In the genomic region with DNA sequence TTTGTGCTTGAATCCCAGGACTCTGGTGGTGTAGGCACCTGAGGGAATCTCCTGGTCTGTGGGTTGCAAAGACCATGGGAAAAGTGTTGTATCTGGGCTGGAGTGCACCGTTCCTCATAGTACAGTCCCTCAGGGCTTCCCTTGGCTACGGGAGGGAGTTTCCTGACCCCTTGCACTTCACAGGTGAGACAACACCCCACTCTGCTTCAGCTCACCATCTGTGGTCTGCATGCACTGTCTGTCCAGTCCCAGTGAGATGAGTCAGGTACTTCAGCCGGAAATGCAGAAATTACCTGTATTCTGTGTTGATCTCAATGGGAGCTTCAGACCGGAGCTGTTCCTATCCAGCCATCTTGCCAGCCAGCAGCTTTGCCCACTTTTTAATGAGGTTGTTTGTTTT, we compare ENCODE assay signal across 18 cellular contexts.
DNase-seq lines count a peak whose midpoint lies in the region; ATAC-seq, FAIRE-seq and TF ChIP-seq lines count a peak whose summit lies in the region.
"Had no signal": no experiment of that assay in that cellular context is flagged by ENCODE, and none has a peak within 500 bp of the region (broad histone marks: within the 10 kb centered on the region; RNA-seq: fewer than 3 reads in every experiment).

No MANE protein-coding gene starts in this region.

- FAIRE-seq in GM12878 (lab: Jason Lieb, UNC) (no peak), GM12891 (lab: Jason Lieb, UNC) (no peak), HTR-8/SVneo (lab: Jason Lieb, UNC) (no peak)
- FAIRE-seq: H54 had no signal

- TF ChIP-seq CTCF in GM06990 (IDR thresholded peaks at IDR 0.05; ENCODE audit: insufficient read depth, low read length, poor library complexity, severe bottlenecking) (no peak), GM12878 (IDR thresholded peaks at IDR 0.05 in 2 of 3, conservative IDR thresholded peaks at IDR 0.05 in 1 of 3; ENCODE audit: control insufficient read depth in 2 of 3, extremely low read depth in 1 of 3, insufficient read depth in 1 of 3, low read depth in 3 of 3, low read length in 3 of 3) (no peak)

- no peaks in the 10 kb centered on the region for H3K4me1 ChIP-seq in GM12878 (ENCODE audit: control insufficient read depth, insufficient read depth, low read length)
- H3K4me1 ChIP-seq: HAP-1 had no signal

- peak; percentile 66 for ATAC-seq in HG02610 (IDR thresholded peaks at IDR 0.05; ENCODE audit: unreplicated experiment)
- peak; percentile 89 for ATAC-seq in GM12878

- H3K4me3 ChIP-seq in GM06990 (replicated peaks; ENCODE audit: low read depth, low read length), result no peak overlapping the region
- H3K4me3 ChIP-seq in GM12878, result no peak overlapping the region
- H3K4me3 ChIP-seq: HAP-1 had no signal

- in situ Hi-C loops in GM12878 (cut with MboI), result no loop called here

- DNase-seq in GM06990 (ENCODE audit: extremely low read depth, insufficient read length), result peak; percentile 4
- peak; percentile 32 for DNase-seq in GM12878 (ENCODE audit: low read depth, low spot score)
- DNase-seq in GM12891 (ENCODE audit: insufficient read length, low spot score), result no peak
- DNase-seq in foreskin melanocyte, result no peak
- DNase-seq in NCI-H2227 treated with DMSO at 0.1 percent for 48 hours (lab: John Stamatoyannopoulos, UW), result no peak
- no peak for DNase-seq in HTR-8/SVneo (ENCODE audit: insufficient read length, low spot score)
- DNase-seq: C1 segment of cervical spinal cord; Calu3; CD4-positive, alpha-beta memory T cell; COR-L47; DMS79; EL; GDM1; GOT3; HFFc6 had no signal

- H4K20me1 ChIP-seq in GM12878 (ENCODE audit: control insufficient read depth, insufficient read depth), result no peaks in the 10 kb centered on the region

- H3K36me3 ChIP-seq in GM06990 (ENCODE audit: control insufficient read depth, insufficient read depth, low read length) (no peaks in the 10 kb centered on the region), GM12878 (ENCODE audit: control insufficient read depth in 2 of 2, insufficient read depth in 2 of 2, low read length in 1 of 2) (no peaks in the 10 kb centered on the region)
- H3K36me3 ChIP-seq: HAP-1 had no signal

- POLR2A ChIA-PET in GM12878 (lab: Charles Lee), result no interaction called here

- H3K27me3 ChIP-seq in GM06990 (replicated peaks; ENCODE audit: control insufficient read depth, insufficient read depth, low read length), result no peaks in the 10 kb centered on the region
- H3K27me3 ChIP-seq in GM12878 (replicated peaks in 1 of 2; ENCODE audit: control insufficient read depth in 2 of 2, insufficient read depth in 2 of 2, low read length in 1 of 2), result no peaks in the 10 kb centered on the region

- 19% methylated on average over 4 of the region's 4 CpGs for WGBS in GM12878 (ENCODE audit: insufficient coverage, insufficient replicate concordance, low lambda C conversion rate, missing lambda C conversion rate)

- RAD21 ChIA-PET in GM12878 (lab: Charles Lee; ENCODE audit: unreplicated experiment), result interaction anchor here (1.3 kb wide), 1 partner anchor 96 kb away, joined by 3 read pairs; no protein-coding TSS in a partner anchor

- CTCF ChIA-PET in GM12878 (lab: Yijun Ruan, JAX), result no interaction called here

- no peaks in the 10 kb centered on the region for H3K9me3 ChIP-seq in GM12878 (replicated peaks; ENCODE audit: control insufficient read depth, insufficient read depth, low read length)
- H3K9me3 ChIP-seq: HAP-1 had no signal

- H3K4me2 ChIP-seq in GM12878 (ENCODE audit: control insufficient read depth, insufficient read depth), result no peak overlapping the region

- no peak overlapping the region for H3K9ac ChIP-seq in GM12878 (ENCODE audit: control insufficient read depth, insufficient read depth, low read length)

- no peaks in the 10 kb centered on the region for H3K79me2 ChIP-seq in GM12878 (ENCODE audit: control insufficient read depth, insufficient read depth, low read length)

- H2AFZ ChIP-seq in GM12878 (ENCODE audit: control insufficient read depth, low read depth, low read length), result no peak overlapping the region

- no peak for TF ChIP-seq RAD21 in GM12878 (IDR thresholded peaks at IDR 0.05; ENCODE audit: insufficient read depth, low read depth, low read length)

- no peak for TF ChIP-seq EP300 in GM12878 (IDR thresholded peaks at IDR 0.05; ENCODE audit: borderline replicate concordance in 1 of 2, control insufficient read depth in 1 of 2, low read depth in 2 of 2, low read length in 2 of 2)

- SMC1A ChIA-PET in GM12878 (lab: Charles Lee; ENCODE audit: uncharacterized antibody, unreplicated experiment), result interaction anchor here (1.4 to 1.9 kb wide), 3 partner anchors 10 to 180 kb away, joined by 4 to 7 read pairs (median 5); no protein-coding TSS in a partner anchor

- TF ChIP-seq POLR2A in GM12878 (IDR thresholded peaks at IDR 0.05; ENCODE audit: low read depth, low read length), result no peak
- TF ChIP-seq POLR2A in GM12891 (IDR thresholded peaks at IDR 0.05; ENCODE audit: low read depth, low read length), result no peak

- BruUV-seq in GM12878 (replicated peaks; lab: Mats Ljungman, UMichigan), result no TSS peak

- no peak overlapping the region for H3K27ac ChIP-seq in GM12878 (ENCODE audit: control insufficient read depth, insufficient read depth)

- intact Hi-C loops in GM12878 (cut with micrococcal nuclease; ENCODE audit: unreplicated experiment), result loop anchor here (5.0 kb wide), 2 partner anchors 43 to 183 kb away; no protein-coding TSS in a partner anchor

TF ChIP-seq in GM12878, 131 proteins besides CTCF, POLR2A, EP300 and RAD21 (continues in another document):
- no peak for TF ChIP-seq ZZZ3 (IDR thresholded peaks at IDR 0.05; ENCODE audit: control insufficient read depth, insufficient read length, low read depth)
- no peak for TF ChIP-seq SUPT20H (IDR thresholded peaks at IDR 0.05; ENCODE audit: borderline replicate concordance, control insufficient read depth, low read depth, low read length)
- no peak for TF ChIP-seq MXI1 (IDR thresholded peaks at IDR 0.05; ENCODE audit: low read depth, low read length)
- no peak for TF ChIP-seq SMC3 (IDR thresholded peaks at IDR 0.05; ENCODE audit: borderline replicate concordance, low read length)
- TF ChIP-seq, protein P1, sequence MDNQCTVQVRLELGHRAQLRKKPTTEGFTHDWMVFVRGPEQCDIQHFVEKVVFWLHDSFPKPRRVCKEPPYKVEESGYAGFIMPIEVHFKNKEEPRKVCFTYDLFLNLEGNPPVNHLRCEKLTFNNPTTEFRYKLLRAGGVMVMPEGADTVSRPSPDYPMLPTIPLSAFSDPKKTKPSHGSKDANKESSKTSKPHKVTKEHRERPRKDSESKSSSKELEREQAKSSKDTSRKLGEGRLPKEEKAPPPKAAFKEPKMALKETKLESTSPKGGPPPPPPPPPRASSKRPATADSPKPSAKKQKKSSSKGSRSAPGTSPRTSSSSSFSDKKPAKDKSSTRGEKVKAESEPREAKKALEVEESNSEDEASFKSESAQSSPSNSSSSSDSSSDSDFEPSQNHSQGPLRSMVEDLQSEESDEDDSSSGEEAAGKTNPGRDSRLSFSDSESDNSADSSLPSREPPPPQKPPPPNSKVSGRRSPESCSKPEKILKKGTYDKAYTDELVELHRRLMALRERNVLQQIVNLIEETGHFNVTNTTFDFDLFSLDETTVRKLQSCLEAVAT (IDR thresholded peaks at IDR 0.05), result peak; percentile 63; the same call in 1 of the 2 replicates
- TF ChIP-seq NBN (IDR thresholded peaks at IDR 0.05), result no peak
- peak; percentile 63 for TF ChIP-seq NR2F1 (conservative IDR thresholded peaks at IDR 0.05)
- TF ChIP-seq IKZF1 (conservative IDR thresholded peaks at IDR 0.05), result peak; percentile 44

TF ChIP-seq in GM12891, 5 proteins besides CTCF, POLR2A, EP300 and RAD21:
- TF ChIP-seq SPI1 (IDR thresholded peaks at IDR 0.05; ENCODE audit: low read depth, low read length) (no peak), POLR2AphosphoS5 (IDR thresholded peaks at IDR 0.05; ENCODE audit: low read depth, low read length) (no peak), PAX5 (IDR thresholded peaks at IDR 0.05; ENCODE audit: insufficient read depth, low read length, severe bottlenecking) (no peak), TAF1 (IDR thresholded peaks at IDR 0.05; ENCODE audit: low read depth, low read length) (no peak), POU2F2 (IDR thresholded peaks at IDR 0.05; ENCODE audit: low read depth, low read length) (no peak)

Comparison
In these comparisons a context has a peak if more than half of its experiments do, and no peak if none do; other contexts are left out.
1. DNase-seq: peak in GM06990 (single experiment) and GM12878 (single experiment); none in GM12891 (single experiment), foreskin melanocyte (single experiment), NCI-H2227 treated with DMSO at 0.1 percent for 48 hours (single experiment) and HTR-8/SVneo (single experiment).